In genomic region chr21:15731243-15731613, GRCh38 we compare ENCODE assay signal across 8 cellular contexts. TPM values are rescaled to one million over a fixed set of nuclear protein-coding genes. Genes with fewer than 3 reads are reported as not detected.
A peak's percentile ranks its signal among the peaks of the same experiment; 100 is the strongest.
DNase-seq lines count a peak whose midpoint lies in the region; ATAC-seq and TF ChIP-seq lines count a peak whose summit lies in the region.

No MANE protein-coding gene starts in this region.

- H3K9me3 Mint-ChIP-seq in Calu3 (ENCODE audit: low read depth, unreplicated experiment), result no peaks in the 10 kb centered on the region
- H3K9me3 Mint-ChIP-seq in natural killer cell treated with Interleukin-12 subunit alpha and Interleukin-12 subunit beta and Interleukin-15 and Interleukin-18, amount 100 ng/mL, for 72 hours, result no peaks in the 10 kb centered on the region

- DNase-seq in Calu3 (no peak), NAMALWA (ENCODE audit: low spot score) (peak; percentile 56), coronary artery (ENCODE audit: low spot score) (no peak), anterior cingulate cortex (lab: John Stamatoyannopoulos, UW) (no peak), SIG-M5 treated with dmso at 0.1 percent for 504 hours (lab: John Stamatoyannopoulos, UW; ENCODE audit: unreplicated experiment) (no peak), UCSD-AML1 (lab: John Stamatoyannopoulos, UW; ENCODE audit: unreplicated experiment) (no peak)
- DNase-seq in natural killer cell treated with Interleukin-12 subunit alpha and Interleukin-12 subunit beta and Interleukin-15 and Interleukin-18, amount 100 ng/mL, for 72 hours (ENCODE audit: low spot score), result no peak

- H3K4me3 Mint-ChIP-seq in Calu3 (ENCODE audit: low read depth, unreplicated experiment), result peak overlapping the region; percentile 77
- H3K4me3 Mint-ChIP-seq in natural killer cell treated with Interleukin-12 subunit alpha and Interleukin-12 subunit beta and Interleukin-15 and Interleukin-18, amount 100 ng/mL, for 72 hours, result peak overlapping the region; percentile 98

- peak overlapping the region; percentile 93 for H3K4me3 ChIP-seq in coronary artery

- CTCF ChIA-PET in Calu3 (lab: Charles Lee), result no interaction called here

- peaks cover 16% of the 10 kb centered on the region for H3K36me3 Mint-ChIP-seq in Calu3 (ENCODE audit: insufficient read depth, unreplicated experiment)
- no peaks in the 10 kb centered on the region for H3K36me3 Mint-ChIP-seq in natural killer cell treated with Interleukin-12 subunit alpha and Interleukin-12 subunit beta and Interleukin-15 and Interleukin-18, amount 100 ng/mL, for 72 hours

- peak overlapping the region; percentile 77 for H3K27ac Mint-ChIP-seq in Calu3 (ENCODE audit: unreplicated experiment)
- H3K27ac Mint-ChIP-seq in natural killer cell treated with Interleukin-12 subunit alpha and Interleukin-12 subunit beta and Interleukin-15 and Interleukin-18, amount 100 ng/mL, for 72 hours, result peak overlapping the region; percentile 86 to 87

- TF ChIP-seq CTCF in Calu3 (IDR thresholded peaks at IDR 0.05; ENCODE audit: unreplicated experiment) (no peak), coronary artery (IDR thresholded peaks at IDR 0.05) (no peak)

- H3K27ac ChIP-seq in coronary artery, result no peak overlapping the region

- H3K27me3 Mint-ChIP-seq in Calu3 (ENCODE audit: unreplicated experiment), result no peaks in the 10 kb centered on the region
- H3K27me3 Mint-ChIP-seq in natural killer cell treated with Interleukin-12 subunit alpha and Interleukin-12 subunit beta and Interleukin-15 and Interleukin-18, amount 100 ng/mL, for 72 hours, result peaks cover 3 to 7% of the 10 kb centered on the region in 2 donors

- no peak for ATAC-seq in natural killer cell treated with Interleukin-12 subunit alpha and Interleukin-12 subunit beta and Interleukin-15 and Interleukin-18, amount 100 ng/mL, for 72 hours
- no peak for ATAC-seq in HG02678 (IDR thresholded peaks at IDR 0.05; ENCODE audit: unreplicated experiment)

- intact Hi-C loops in Calu3 (cut with micrococcal nuclease; ENCODE audit: unreplicated experiment), result loop anchor here (5.0 to 10.0 kb wide), 3 partner anchors 66 to 116 kb away; no protein-coding TSS in a partner anchor

- H3K4me1 Mint-ChIP-seq in Calu3 (ENCODE audit: low read depth, unreplicated experiment), result peaks cover 17% of the 10 kb centered on the region
- H3K4me1 Mint-ChIP-seq in natural killer cell treated with Interleukin-12 subunit alpha and Interleukin-12 subunit beta and Interleukin-15 and Interleukin-18, amount 100 ng/mL, for 72 hours (ENCODE audit: low read depth in 2 of 2), result peaks cover 29 to 41% of the 10 kb centered on the region in 2 donors

- no TSS peak for BruUV-seq in Calu3 (replicated peaks; lab: Mats Ljungman, UMichigan)

RNA-seq across cellular contexts. Expression of gene USP25, which starts 1.4 kb away (rescaled TPM):
- total RNA-seq in Calu3 (2022), result 21.8 and 22.1 TPM in 2 replicates
- total RNA-seq in natural killer cell treated with Interleukin-12 subunit alpha and Interleukin-12 subunit beta and Interleukin-15 and Interleukin-18, amount 100 ng/mL, for 72 hours, result 10 to 100 TPM; 35.6 to 39.7 TPM
